In genomic region chr6:82894653-82895259, GRCh38 we compare ENCODE assay signal across 1 cellular context.
TF ChIP-seq lines count a peak whose summit lies in the region.

No MANE protein-coding gene starts in this region.

TF ChIP-seq in GM23338, 12 proteins besides CTCF, POLR2A, EP300 and RAD21 (continued from another document):
- TF ChIP-seq ZNF462 (CRISPR knock-in tag; IDR thresholded peaks at IDR 0.05) (no peak), POLR2AphosphoS5 (IDR thresholded peaks at IDR 0.05; ENCODE audit: low read depth) (no peak), STAT1 (IDR thresholded peaks at IDR 0.05; ENCODE audit: unreplicated experiment) (no peak), EZH2phosphoT487 (IDR thresholded peaks at IDR 0.05; ENCODE audit: unreplicated experiment) (no peak), ZNF331 (CRISPR knock-in tag; IDR thresholded peaks at IDR 0.05; ENCODE audit: low read depth) (no peak), JUNB (IDR thresholded peaks at IDR 0.05; ENCODE audit: unreplicated experiment) (no peak), CREB1 (CRISPR knock-in tag; IDR thresholded peaks at IDR 0.05; ENCODE audit: low read depth) (no peak), NANOG (IDR thresholded peaks at IDR 0.05; ENCODE audit: borderline replicate concordance) (no peak), ZNF114 (CRISPR knock-in tag; IDR thresholded peaks at IDR 0.05) (no peak), EZH2 (IDR thresholded peaks at IDR 0.05; ENCODE audit: low read depth, unreplicated experiment) (no peak)
- TF ChIP-seq, protein P1, sequence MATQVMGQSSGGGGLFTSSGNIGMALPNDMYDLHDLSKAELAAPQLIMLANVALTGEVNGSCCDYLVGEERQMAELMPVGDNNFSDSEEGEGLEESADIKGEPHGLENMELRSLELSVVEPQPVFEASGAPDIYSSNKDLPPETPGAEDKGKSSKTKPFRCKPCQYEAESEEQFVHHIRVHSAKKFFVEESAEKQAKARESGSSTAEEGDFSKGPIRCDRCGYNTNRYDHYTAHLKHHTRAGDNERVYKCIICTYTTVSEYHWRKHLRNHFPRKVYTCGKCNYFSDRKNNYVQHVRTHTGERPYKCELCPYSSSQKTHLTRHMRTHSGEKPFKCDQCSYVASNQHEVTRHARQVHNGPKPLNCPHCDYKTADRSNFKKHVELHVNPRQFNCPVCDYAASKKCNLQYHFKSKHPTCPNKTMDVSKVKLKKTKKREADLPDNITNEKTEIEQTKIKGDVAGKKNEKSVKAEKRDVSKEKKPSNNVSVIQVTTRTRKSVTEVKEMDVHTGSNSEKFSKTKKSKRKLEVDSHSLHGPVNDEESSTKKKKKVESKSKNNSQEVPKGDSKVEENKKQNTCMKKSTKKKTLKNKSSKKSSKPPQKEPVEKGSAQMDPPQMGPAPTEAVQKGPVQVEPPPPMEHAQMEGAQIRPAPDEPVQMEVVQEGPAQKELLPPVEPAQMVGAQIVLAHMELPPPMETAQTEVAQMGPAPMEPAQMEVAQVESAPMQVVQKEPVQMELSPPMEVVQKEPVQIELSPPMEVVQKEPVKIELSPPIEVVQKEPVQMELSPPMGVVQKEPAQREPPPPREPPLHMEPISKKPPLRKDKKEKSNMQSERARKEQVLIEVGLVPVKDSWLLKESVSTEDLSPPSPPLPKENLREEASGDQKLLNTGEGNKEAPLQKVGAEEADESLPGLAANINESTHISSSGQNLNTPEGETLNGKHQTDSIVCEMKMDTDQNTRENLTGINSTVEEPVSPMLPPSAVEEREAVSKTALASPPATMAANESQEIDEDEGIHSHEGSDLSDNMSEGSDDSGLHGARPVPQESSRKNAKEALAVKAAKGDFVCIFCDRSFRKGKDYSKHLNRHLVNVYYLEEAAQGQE (IDR thresholded peaks at IDR 0.05; ENCODE audit: unreplicated experiment), result no peak
